ENCODE assay signal across 25 cellular contexts in genomic region chr1:47594627-47595026, GRCh38.
"Had no signal": no experiment of that assay in that cellular context is flagged by ENCODE, and none has a peak within 500 bp of the region (broad histone marks: within the 10 kb centered on the region; RNA-seq: fewer than 3 reads in every experiment).

No MANE protein-coding gene starts in this region.

- H3K9me3 ChIP-seq: lower lobe of right lung, neutrophil, prostate gland, suprapubic skin, thyroid gland had no signal

- H3K27me3 ChIP-seq: right atrium auricular region, thyroid gland had no signal

- H3K36me3 ChIP-seq: left ventricle myocardium inferior, lower lobe of right lung, neutrophil, prostate gland, right atrium auricular region, suprapubic skin, thyroid gland, upper lobe of left lung had no signal

- H3K4me1 Mint-ChIP-seq: immature natural killer cell; memory B cell; natural killer cell; stimulated activated naive CD8-positive, alpha-beta T cell treated with anti-CD3 and anti-CD28 coated beads, Interleukin-15, amount 100 ng/mL, for 72 hours had no signal

- H3K4me1 ChIP-seq: prostate gland had no signal

- H3K4me3 ChIP-seq: left ventricle myocardium inferior, lower lobe of right lung, prostate gland, right atrium auricular region, smooth muscle cell, suprapubic skin, thyroid gland, upper lobe of left lung had no signal

- H3K27ac ChIP-seq: left ventricle myocardium inferior, lower lobe of right lung, neutrophil, prostate gland, right atrium auricular region, suprapubic skin, thyroid gland, upper lobe of left lung had no signal

- H3K27ac Mint-ChIP-seq: effector memory CD8-positive, alpha-beta T cell; immature natural killer cell; memory B cell; natural killer cell; stimulated activated naive CD8-positive, alpha-beta T cell treated with anti-CD3 and anti-CD28 coated beads, Interleukin-15, amount 100 ng/mL, for 72 hours had no signal

- ATAC-seq: effector memory CD8-positive, alpha-beta T cell; left colon; lower lobe of right lung; natural killer cell; sciatic nerve had no signal

- DNase-seq: cortex of kidney; effector memory CD8-positive, alpha-beta T cell; hypothalamus; immature natural killer cell; kidney glomerular epithelial cell; left colon; left ventricle myocardium inferior; lower lobe of right lung; natural killer cell; stimulated activated CD4-positive, alpha-beta T cell treated with anti-CD3 and anti-CD28 coated beads, Interleukin-12 subunit alpha, Interleukin-12 subunit beta, amount 100 ng/mL, for 4 hours; stimulated activated CD4-positive, alpha-beta T cell treated with anti-CD3 and anti-CD28 coated beads, Interleukin-1b, Interleukin-23, amount 100 ng/mL, for 48 hours; stimulated activated CD4-positive, alpha-beta T cell treated with anti-CD3 and anti-CD28 coated beads, Interleukin-4, amount 100 ng/mL, for 1 hour; stimulated activated CD8-positive, alpha-beta memory T cell treated with anti-CD3 and anti-CD28 coated beads, Interleukin-4, amount 100 ng/mL, for 48 hours; stimulated activated naive CD4-positive, alpha-beta T cell; stimulated activated naive CD8-positive, alpha-beta T cell treated with anti-CD3 and anti-CD28 coated beads, Interleukin-15, amount 100 ng/mL, for 72 hours; thyroid gland; upper lobe of left lung had no signal

- H3K4me3 Mint-ChIP-seq: effector memory CD8-positive, alpha-beta T cell; immature natural killer cell; memory B cell; natural killer cell; neural crest cell; stimulated activated naive CD8-positive, alpha-beta T cell treated with anti-CD3 and anti-CD28 coated beads, Interleukin-15, amount 100 ng/mL, for 72 hours had no signal

- H3K36me3 Mint-ChIP-seq: memory B cell had no signal
